Comparison of ENCODE assay signal across 21 cellular contexts in the genomic region with DNA sequence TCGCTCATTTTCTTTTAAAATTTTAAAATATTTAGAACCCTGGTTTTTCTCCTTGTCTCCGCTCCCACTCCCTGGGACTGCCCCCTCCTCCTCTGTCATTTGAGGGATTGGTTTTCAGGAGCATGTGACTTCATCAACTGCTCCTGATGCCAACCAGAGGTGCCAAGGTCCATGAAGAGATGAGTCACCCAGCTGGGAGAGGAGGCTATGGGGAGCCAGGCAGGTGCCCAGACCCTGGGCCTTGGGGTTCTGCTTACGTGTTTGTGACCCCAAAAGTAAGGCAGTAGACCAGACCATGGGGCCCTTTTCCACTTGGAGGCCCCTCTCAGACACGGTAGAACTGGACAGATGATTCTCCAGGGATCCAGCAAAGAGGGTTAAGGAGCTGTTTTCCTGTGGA.
DNase-seq lines count a peak whose midpoint lies in the region; ATAC-seq, FAIRE-seq and TF ChIP-seq lines count a peak whose summit lies in the region.
"Had no signal": no experiment of that assay in that cellular context is flagged by ENCODE, and none has a peak within 500 bp of the region (broad histone marks: within the 10 kb centered on the region; RNA-seq: fewer than 3 reads in every experiment).

No MANE protein-coding gene starts in this region.

- H3K9ac ChIP-seq in mammary epithelial cell (ENCODE audit: insufficient read depth, low read length): no peak overlapping the region
- H3K9ac ChIP-seq: BLaER1 treated with 17β-estradiol and CSF1 and Interleukin-3, amounts not matched to agents 10 nM and 100 nM had no signal

- dilution Hi-C loops in mammary epithelial cell (cut with HindIII; ENCODE audit: low sequenced_read_pairs): no loop called here

- H3K27ac Mint-ChIP-seq in MCF 10A (ENCODE audit: low read depth, unreplicated experiment): no peak overlapping the region
- H3K27ac Mint-ChIP-seq: B cell; CD8-positive, alpha-beta T cell; GM23338; IgD-negative memory B cell had no signal

- no peak for TF ChIP-seq EP300 in esophagus muscularis mucosa (IDR thresholded peaks at IDR 0.05)

- no peaks in the 10 kb centered on the region for H3K9me3 Mint-ChIP-seq in MCF 10A (ENCODE audit: unreplicated experiment)
- H3K9me3 Mint-ChIP-seq: CD8-positive, alpha-beta T cell; GM23338; IgD-negative memory B cell had no signal

- no peak overlapping the region for H3K4me2 ChIP-seq in mammary epithelial cell (ENCODE audit: insufficient read depth, low read depth, low read length)
- H3K4me2 ChIP-seq: BLaER1 treated with 17β-estradiol and CSF1 and Interleukin-3, amounts not matched to agents 10 nM and 100 nM; GM23338 had no signal

- H3K4me3 Mint-ChIP-seq in MCF 10A (ENCODE audit: unreplicated experiment): no peak overlapping the region
- H3K4me3 Mint-ChIP-seq: B cell; CD8-positive, alpha-beta T cell; GM23338; IgD-negative memory B cell had no signal

- no peaks in the 10 kb centered on the region for H4K20me1 ChIP-seq in mammary epithelial cell (ENCODE audit: insufficient read depth, low read length)
- H4K20me1 ChIP-seq: BLaER1 treated with 17β-estradiol and CSF1 and Interleukin-3, amounts not matched to agents 10 nM and 100 nM had no signal

- CTCF ChIA-PET in MCF 10A (lab: Yijun Ruan, JAX) (interaction anchor here (0.7 to 1.0 kb wide), 2 partner anchors 102 to 273 kb away, joined by 3 read pairs; no protein-coding TSS in a partner anchor), mammary epithelial cell (lab: Charles Lee; ENCODE audit: low non-redundant PET) (interaction anchor here (1.0 kb wide), 1 partner anchor 65 kb away, joined by 4 read pairs; no protein-coding TSS in a partner anchor)

- H3K27ac ChIP-seq in mammary epithelial cell (ENCODE audit: insufficient read depth, low read depth, low read length) (no peak overlapping the region), esophagus muscularis mucosa (replicated peaks in 1 of 4) (no peak overlapping the region), small intestine (ENCODE audit: low read depth in 1 of 2, low read length in 1 of 2) (no peak overlapping the region)
- H3K27ac ChIP-seq: BLaER1 treated with 17β-estradiol and CSF1 and Interleukin-3, amounts not matched to agents 10 nM and 100 nM; HL-60 had no signal

- no peaks in the 10 kb centered on the region for H3K79me2 ChIP-seq in mammary epithelial cell (ENCODE audit: insufficient read depth, low read length)

- H3K27me3 ChIP-seq in mammary epithelial cell (ENCODE audit: insufficient read depth, low read length): peaks cover 3% of the 10 kb centered on the region
- peaks cover 0 to 34% (median 0%) of the 10 kb centered on the region in 4 donors for H3K27me3 ChIP-seq in esophagus muscularis mucosa
- peaks cover 0 to 5% of the 10 kb centered on the region in 2 donors for H3K27me3 ChIP-seq in small intestine (ENCODE audit: control insufficient read depth in 2 of 2, insufficient read depth in 2 of 2, low read length in 2 of 2)
- H3K27me3 ChIP-seq: BLaER1 treated with 17β-estradiol and CSF1 and Interleukin-3, amounts not matched to agents 10 nM and 100 nM had no signal

- H3K36me3 Mint-ChIP-seq in MCF 10A (ENCODE audit: insufficient read depth, unreplicated experiment): no peaks in the 10 kb centered on the region
- H3K36me3 Mint-ChIP-seq: CD8-positive, alpha-beta T cell had no signal

- POLR2A ChIA-PET in MCF 10A (lab: Yijun Ruan, JAX): no interaction called here

- BruUV-seq in MCF 10A (replicated peaks; lab: Mats Ljungman, UMichigan) (no TSS peak), mammary epithelial cell (replicated peaks; lab: Mats Ljungman, UMichigan) (no TSS peak)

- DNase-seq in MCF 10A (ENCODE audit: unreplicated experiment) (peak; percentile 53), mammary epithelial cell (no peak), esophagus muscularis mucosa (ENCODE audit: extremely low spot score) (peak; percentile 75), small intestine (peak; percentile 78), head of caudate nucleus (no peak), NCI-H1417 treated with DMSO at 0.1 percent for 48 hours (lab: John Stamatoyannopoulos, UW) (no peak)
- DNase-seq: 8988T; Calu3; CD8-positive, alpha-beta T cell; GDM1; HCEC 1CT had no signal

- intact Hi-C loops in MCF 10A (cut with micrococcal nuclease) (no loop called here), mammary epithelial cell (cut with micrococcal nuclease) (no loop called here), esophagus muscularis mucosa (cut with DNase I) (no loop called here), head of caudate nucleus (cut with DNase I) (no loop called here)

- no peaks in the 10 kb centered on the region for H3K9me3 ChIP-seq in mammary epithelial cell (replicated peaks; ENCODE audit: insufficient read depth, low read length)
- H3K9me3 ChIP-seq in esophagus muscularis mucosa: no peaks in the 10 kb centered on the region
- H3K9me3 ChIP-seq in small intestine (ENCODE audit: control insufficient read depth, low read depth): no peaks in the 10 kb centered on the region
- H3K9me3 ChIP-seq: BLaER1 treated with 17β-estradiol and CSF1 and Interleukin-3, amounts not matched to agents 10 nM and 100 nM had no signal

- 49% methylated on average over 4 of the region's 4 CpGs for WGBS in mammary epithelial cell (ENCODE audit: low coverage, missing lambda C conversion rate)
- 80% methylated on average over 3 of the region's 4 CpGs for WGBS in esophagus muscularis mucosa
- WGBS in small intestine, 3 donors: 27 to 79% (median 37%) methylated on average over 4 of the region's 4 CpGs

- TF ChIP-seq CTCF in MCF 10A (IDR thresholded peaks at IDR 0.05; ENCODE audit: unreplicated experiment): no peak
- no peak for TF ChIP-seq CTCF in mammary epithelial cell (conservative IDR thresholded peaks at IDR 0.05 in 1 of 2, IDR thresholded peaks at IDR 0.05 in 1 of 2; ENCODE audit: extremely low read depth in 1 of 2, insufficient read depth in 1 of 2, low read depth in 1 of 2, low read length in 2 of 2)
- no peak for TF ChIP-seq CTCF in esophagus muscularis mucosa (IDR thresholded peaks at IDR 0.05)

- in situ Hi-C loops in mammary epithelial cell (cut with MboI; ENCODE audit: low sequenced_read_pairs in 2 of 2): no loop called here

- no peaks in the 10 kb centered on the region for H3K4me1 ChIP-seq in mammary epithelial cell (ENCODE audit: insufficient read depth, low read length)
- H3K4me1 ChIP-seq in esophagus muscularis mucosa: no peaks in the 10 kb centered on the region
- H3K4me1 ChIP-seq in small intestine (ENCODE audit: control insufficient read depth in 2 of 2, insufficient read depth in 1 of 2, low read depth in 1 of 2, low read length in 1 of 2): no peaks in the 10 kb centered on the region
- H3K4me1 ChIP-seq: BLaER1 treated with 17β-estradiol and CSF1 and Interleukin-3, amounts not matched to agents 10 nM and 100 nM had no signal

- H3K4me1 Mint-ChIP-seq in MCF 10A (ENCODE audit: insufficient read depth, unreplicated experiment): no peaks in the 10 kb centered on the region
- H3K4me1 Mint-ChIP-seq: B cell, IgD-negative memory B cell had no signal

- peaks cover 62% of the 10 kb centered on the region for H3K27me3 Mint-ChIP-seq in MCF 10A (ENCODE audit: insufficient read depth, unreplicated experiment)

- H2AFZ ChIP-seq in mammary epithelial cell (ENCODE audit: low read depth, low read length): no peak overlapping the region
- H2AFZ ChIP-seq: GM23338 had no signal

- H3K4me3 ChIP-seq in mammary epithelial cell (replicated peaks in 1 of 3; ENCODE audit: insufficient read depth in 1 of 3, low read depth in 2 of 3, low read length in 3 of 3) (no peak overlapping the region), esophagus muscularis mucosa (no peak overlapping the region), small intestine (ENCODE audit: low read depth in 1 of 2, low read length in 2 of 2) (no peak overlapping the region)
- H3K4me3 ChIP-seq: BLaER1 treated with 17β-estradiol and CSF1 and Interleukin-3, amounts not matched to agents 10 nM and 100 nM; GM23338 had no signal

- ATAC-seq in GM21786 (IDR thresholded peaks at IDR 0.05; ENCODE audit: unreplicated experiment): no peak
- ATAC-seq: CD8-positive, alpha-beta T cell; GM23338 had no signal

- TF ChIP-seq POLR2A in esophagus muscularis mucosa (IDR thresholded peaks at IDR 0.05; ENCODE audit: low read depth): no peak

- H3K36me3 ChIP-seq in mammary epithelial cell (ENCODE audit: insufficient read depth, low read length): no peaks in the 10 kb centered on the region
- no peaks in the 10 kb centered on the region for H3K36me3 ChIP-seq in esophagus muscularis mucosa
- H3K36me3 ChIP-seq in small intestine (ENCODE audit: control insufficient read depth in 2 of 2, insufficient read depth in 2 of 2, low read length in 2 of 2): no peaks in the 10 kb centered on the region
- H3K36me3 ChIP-seq: BLaER1 treated with 17β-estradiol and CSF1 and Interleukin-3, amounts not matched to agents 10 nM and 100 nM had no signal

- FAIRE-seq in small intestine (lab: Jason Lieb, UNC): no peak
- FAIRE-seq: GM12892, GM18507, H54, HTR-8/SVneo had no signal

Comparison
In these comparisons a context has a peak if more than half of its experiments do, and no peak if none do; other contexts are left out.
1. DNase-seq: peak in MCF 10A (single experiment), esophagus muscularis mucosa (single experiment) and small intestine (single experiment); none in mammary epithelial cell (single experiment), head of caudate nucleus (0 of 42) and NCI-H1417 treated with DMSO at 0.1 percent for 48 hours (single experiment).